ENCODE assay signal across 1 cellular context in the genomic region with DNA sequence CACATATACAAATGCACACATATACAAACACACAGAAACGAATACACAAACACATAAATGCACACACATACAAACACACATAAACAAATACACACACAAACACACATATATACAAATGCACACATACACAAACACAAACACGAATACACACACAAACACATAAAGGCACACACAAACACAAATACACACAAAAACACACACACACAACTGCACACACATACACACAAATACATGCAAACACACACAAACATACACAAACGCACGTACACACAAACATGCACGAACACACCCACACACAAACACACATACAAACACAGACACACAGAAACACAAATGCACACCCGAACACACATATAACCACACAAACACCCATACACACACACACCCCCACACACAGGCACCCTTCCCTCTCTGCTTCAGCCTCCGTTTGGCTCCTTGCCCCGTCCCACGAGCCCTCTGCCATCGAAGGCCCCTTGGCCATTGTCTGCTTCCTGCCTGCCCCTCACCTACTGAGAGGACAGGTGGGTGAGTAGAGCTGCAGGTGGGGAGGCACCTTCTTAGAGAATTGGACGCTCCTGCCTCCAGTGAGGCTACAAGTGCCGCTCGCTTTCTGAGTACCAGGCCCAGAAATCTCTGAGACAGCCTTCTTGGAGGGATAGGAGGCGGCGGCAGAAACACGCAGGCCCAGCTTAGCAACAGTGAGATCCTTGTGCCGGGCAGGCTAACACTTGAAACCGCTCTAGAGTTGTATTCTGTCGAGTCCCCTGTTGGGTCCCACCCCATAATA.
TF ChIP-seq lines count a peak whose summit lies in the region.

No MANE protein-coding gene starts in this region.

TF ChIP-seq in HepG2, 621 proteins besides CTCF, POLR2A, EP300 and RAD21 (continued from another document):
- TF ChIP-seq, protein P1, sequence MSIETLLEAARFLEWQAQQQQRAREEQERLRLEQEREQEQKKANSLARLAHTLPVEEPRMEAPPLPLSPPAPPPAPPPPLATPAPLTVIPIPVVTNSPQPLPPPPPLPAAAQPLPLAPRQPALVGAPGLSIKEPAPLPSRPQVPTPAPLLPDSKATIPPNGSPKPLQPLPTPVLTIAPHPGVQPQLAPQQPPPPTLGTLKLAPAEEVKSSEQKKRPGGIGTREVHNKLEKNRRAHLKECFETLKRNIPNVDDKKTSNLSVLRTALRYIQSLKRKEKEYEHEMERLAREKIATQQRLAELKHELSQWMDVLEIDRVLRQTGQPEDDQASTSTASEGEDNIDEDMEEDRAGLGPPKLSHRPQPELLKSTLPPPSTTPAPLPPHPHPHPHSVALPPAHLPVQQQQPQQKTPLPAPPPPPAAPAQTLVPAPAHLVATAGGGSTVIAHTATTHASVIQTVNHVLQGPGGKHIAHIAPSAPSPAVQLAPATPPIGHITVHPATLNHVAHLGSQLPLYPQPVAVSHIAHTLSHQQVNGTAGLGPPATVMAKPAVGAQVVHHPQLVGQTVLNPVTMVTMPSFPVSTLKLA (IDR thresholded peaks at IDR 0.05) = 0 out of 2 replicates have a peak, but pooled peaks have one; percentile 3
- TF ChIP-seq LCORL (IDR thresholded peaks at IDR 0.05) = no peak
- no peak for TF ChIP-seq LCORL (CRISPR knock-in tag; IDR thresholded peaks at IDR 0.05)
- no peak for TF ChIP-seq ZMYM2 (CRISPR knock-in tag; IDR thresholded peaks at IDR 0.05)
- TF ChIP-seq SAP130 (CRISPR knock-in tag; IDR thresholded peaks at IDR 0.05; ENCODE audit: low read depth) = no peak
- TF ChIP-seq, protein P2, sequence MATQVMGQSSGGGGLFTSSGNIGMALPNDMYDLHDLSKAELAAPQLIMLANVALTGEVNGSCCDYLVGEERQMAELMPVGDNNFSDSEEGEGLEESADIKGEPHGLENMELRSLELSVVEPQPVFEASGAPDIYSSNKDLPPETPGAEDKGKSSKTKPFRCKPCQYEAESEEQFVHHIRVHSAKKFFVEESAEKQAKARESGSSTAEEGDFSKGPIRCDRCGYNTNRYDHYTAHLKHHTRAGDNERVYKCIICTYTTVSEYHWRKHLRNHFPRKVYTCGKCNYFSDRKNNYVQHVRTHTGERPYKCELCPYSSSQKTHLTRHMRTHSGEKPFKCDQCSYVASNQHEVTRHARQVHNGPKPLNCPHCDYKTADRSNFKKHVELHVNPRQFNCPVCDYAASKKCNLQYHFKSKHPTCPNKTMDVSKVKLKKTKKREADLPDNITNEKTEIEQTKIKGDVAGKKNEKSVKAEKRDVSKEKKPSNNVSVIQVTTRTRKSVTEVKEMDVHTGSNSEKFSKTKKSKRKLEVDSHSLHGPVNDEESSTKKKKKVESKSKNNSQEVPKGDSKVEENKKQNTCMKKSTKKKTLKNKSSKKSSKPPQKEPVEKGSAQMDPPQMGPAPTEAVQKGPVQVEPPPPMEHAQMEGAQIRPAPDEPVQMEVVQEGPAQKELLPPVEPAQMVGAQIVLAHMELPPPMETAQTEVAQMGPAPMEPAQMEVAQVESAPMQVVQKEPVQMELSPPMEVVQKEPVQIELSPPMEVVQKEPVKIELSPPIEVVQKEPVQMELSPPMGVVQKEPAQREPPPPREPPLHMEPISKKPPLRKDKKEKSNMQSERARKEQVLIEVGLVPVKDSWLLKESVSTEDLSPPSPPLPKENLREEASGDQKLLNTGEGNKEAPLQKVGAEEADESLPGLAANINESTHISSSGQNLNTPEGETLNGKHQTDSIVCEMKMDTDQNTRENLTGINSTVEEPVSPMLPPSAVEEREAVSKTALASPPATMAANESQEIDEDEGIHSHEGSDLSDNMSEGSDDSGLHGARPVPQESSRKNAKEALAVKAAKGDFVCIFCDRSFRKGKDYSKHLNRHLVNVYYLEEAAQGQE (IDR thresholded peaks at IDR 0.05; ENCODE audit: borderline replicate concordance in 1 of 2, low read depth in 1 of 2, low read length in 2 of 2) = no peak
- TF ChIP-seq, protein P3, sequence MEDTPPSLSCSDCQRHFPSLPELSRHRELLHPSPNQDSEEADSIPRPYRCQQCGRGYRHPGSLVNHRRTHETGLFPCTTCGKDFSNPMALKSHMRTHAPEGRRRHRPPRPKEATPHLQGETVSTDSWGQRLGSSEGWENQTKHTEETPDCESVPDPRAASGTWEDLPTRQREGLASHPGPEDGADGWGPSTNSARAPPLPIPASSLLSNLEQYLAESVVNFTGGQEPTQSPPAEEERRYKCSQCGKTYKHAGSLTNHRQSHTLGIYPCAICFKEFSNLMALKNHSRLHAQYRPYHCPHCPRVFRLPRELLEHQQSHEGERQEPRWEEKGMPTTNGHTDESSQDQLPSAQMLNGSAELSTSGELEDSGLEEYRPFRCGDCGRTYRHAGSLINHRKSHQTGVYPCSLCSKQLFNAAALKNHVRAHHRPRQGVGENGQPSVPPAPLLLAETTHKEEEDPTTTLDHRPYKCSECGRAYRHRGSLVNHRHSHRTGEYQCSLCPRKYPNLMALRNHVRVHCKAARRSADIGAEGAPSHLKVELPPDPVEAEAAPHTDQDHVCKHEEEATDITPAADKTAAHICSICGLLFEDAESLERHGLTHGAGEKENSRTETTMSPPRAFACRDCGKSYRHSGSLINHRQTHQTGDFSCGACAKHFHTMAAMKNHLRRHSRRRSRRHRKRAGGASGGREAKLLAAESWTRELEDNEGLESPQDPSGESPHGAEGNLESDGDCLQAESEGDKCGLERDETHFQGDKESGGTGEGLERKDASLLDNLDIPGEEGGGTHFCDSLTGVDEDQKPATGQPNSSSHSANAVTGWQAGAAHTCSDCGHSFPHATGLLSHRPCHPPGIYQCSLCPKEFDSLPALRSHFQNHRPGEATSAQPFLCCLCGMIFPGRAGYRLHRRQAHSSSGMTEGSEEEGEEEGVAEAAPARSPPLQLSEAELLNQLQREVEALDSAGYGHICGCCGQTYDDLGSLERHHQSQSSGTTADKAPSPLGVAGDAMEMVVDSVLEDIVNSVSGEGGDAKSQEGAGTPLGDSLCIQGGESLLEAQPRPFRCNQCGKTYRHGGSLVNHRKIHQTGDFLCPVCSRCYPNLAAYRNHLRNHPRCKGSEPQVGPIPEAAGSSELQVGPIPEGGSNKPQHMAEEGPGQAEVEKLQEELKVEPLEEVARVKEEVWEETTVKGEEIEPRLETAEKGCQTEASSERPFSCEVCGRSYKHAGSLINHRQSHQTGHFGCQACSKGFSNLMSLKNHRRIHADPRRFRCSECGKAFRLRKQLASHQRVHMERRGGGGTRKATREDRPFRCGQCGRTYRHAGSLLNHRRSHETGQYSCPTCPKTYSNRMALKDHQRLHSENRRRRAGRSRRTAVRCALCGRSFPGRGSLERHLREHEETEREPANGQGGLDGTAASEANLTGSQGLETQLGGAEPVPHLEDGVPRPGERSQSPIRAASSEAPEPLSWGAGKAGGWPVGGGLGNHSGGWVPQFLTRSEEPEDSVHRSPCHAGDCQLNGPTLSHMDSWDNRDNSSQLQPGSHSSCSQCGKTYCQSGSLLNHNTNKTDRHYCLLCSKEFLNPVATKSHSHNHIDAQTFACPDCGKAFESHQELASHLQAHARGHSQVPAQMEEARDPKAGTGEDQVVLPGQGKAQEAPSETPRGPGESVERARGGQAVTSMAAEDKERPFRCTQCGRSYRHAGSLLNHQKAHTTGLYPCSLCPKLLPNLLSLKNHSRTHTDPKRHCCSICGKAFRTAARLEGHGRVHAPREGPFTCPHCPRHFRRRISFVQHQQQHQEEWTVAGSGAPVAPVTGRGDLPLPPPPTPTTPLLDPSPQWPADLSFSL (CRISPR knock-in tag; IDR thresholded peaks at IDR 0.05) = peak; percentile 64; the same call in 1 of the 2 replicates
TF ChIP-seq in HepG2: peak in this region for 10.
